Comparison of ENCODE assay signal across 9 cellular contexts in the genomic region with DNA sequence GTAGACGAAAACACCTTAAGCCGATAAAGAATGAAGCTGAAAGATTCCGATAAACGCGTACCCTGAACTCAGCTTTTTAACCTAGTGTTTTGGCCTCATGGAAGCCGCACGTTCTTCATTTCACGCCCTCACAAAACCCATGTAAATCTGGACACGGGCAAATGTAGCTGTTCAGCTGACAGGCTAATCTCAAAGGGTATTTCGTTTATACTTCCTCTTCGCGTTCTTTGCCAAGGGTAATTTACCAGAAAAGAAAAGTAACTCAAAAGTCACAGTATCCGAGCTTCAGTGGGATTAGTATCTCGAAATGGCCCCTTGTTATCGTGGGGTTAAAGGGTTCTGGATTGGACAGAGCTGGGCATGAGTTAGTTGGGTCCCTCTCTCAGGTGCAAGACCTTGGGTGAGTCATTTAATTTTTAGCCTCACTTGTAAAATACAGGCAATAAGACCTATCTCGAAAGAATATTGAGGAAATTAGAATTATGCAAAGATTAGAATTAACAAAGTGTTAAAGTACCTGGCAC. TPM values are rescaled to one million over a fixed set of nuclear protein-coding genes. Genes with fewer than 3 reads are reported as not detected.
DNase-seq lines count a peak whose midpoint lies in the region; FAIRE-seq and TF ChIP-seq lines count a peak whose summit lies in the region.
"Had no signal": no experiment of that assay in that cellular context is flagged by ENCODE, and none has a peak within 500 bp of the region (broad histone marks: within the 10 kb centered on the region; RNA-seq: fewer than 3 reads in every experiment).

No MANE protein-coding gene starts in this region.

- CTCF ChIA-PET in activated naive CD4-positive, alpha-beta T cell treated with anti-CD3 and anti-CD28 coated beads for 36 hours (lab: Charles Lee): no interaction called here

- peak overlapping the region; percentile 27 for H3K4me3 ChIP-seq in KMS-11 (IDR thresholded peaks at IDR 0.05; ENCODE audit: insufficient read depth, low read depth, low read length)
- H3K4me3 ChIP-seq in coronary artery: peak overlapping the region; percentile 95

- DNase-seq in activated naive CD4-positive, alpha-beta T cell treated with anti-CD3 and anti-CD28 coated beads for 36 hours: no peak
- no peak for DNase-seq in activated naive CD4-positive, alpha-beta T cell treated with Interleukin-2 at 50 U/mL for 16 hours
- DNase-seq in coronary artery (ENCODE audit: low spot score): no peak
- no peak for DNase-seq in nephron progenitor cell
- no peak for DNase-seq in stimulated activated CD4-positive, alpha-beta T cell treated with anti-CD3 and anti-CD28 coated beads, Interleukin-2, amount 100 ng/mL, for 24 hours
- DNase-seq in pons (ENCODE audit: low spot score): no peak
- no peak for DNase-seq in GM12891 (ENCODE audit: insufficient read length, low spot score)

- H3K36me3 Mint-ChIP-seq in activated naive CD4-positive, alpha-beta T cell treated with anti-CD3 and anti-CD28 coated beads for 36 hours (ENCODE audit: low read depth): peaks cover 29% of the 10 kb centered on the region
- no peaks in the 10 kb centered on the region for H3K36me3 Mint-ChIP-seq in nephron progenitor cell (ENCODE audit: low read depth)

- peak overlapping the region; percentile 96 for H3K27ac ChIP-seq in KMS-11
- H3K27ac ChIP-seq in coronary artery: peak overlapping the region; percentile 93 to 96

- no peak for FAIRE-seq in GM12891 (lab: Jason Lieb, UNC)

- H3K9ac ChIP-seq in KMS-11: peak overlapping the region; percentile 99

- H3K4me3 Mint-ChIP-seq in activated naive CD4-positive, alpha-beta T cell treated with anti-CD3 and anti-CD28 coated beads for 36 hours: peak overlapping the region; percentile 99
- H3K4me3 Mint-ChIP-seq in nephron progenitor cell: peak overlapping the region; percentile 99

- intact Hi-C loops in activated naive CD4-positive, alpha-beta T cell treated with anti-CD3 and anti-CD28 coated beads for 36 hours (cut with micrococcal nuclease): no loop called here

- H3K4me1 ChIP-seq in KMS-11 (ENCODE audit: low read depth, poor library complexity, severe bottlenecking): peaks cover 35% of the 10 kb centered on the region

- no peaks in the 10 kb centered on the region for H3K9me3 Mint-ChIP-seq in activated naive CD4-positive, alpha-beta T cell treated with anti-CD3 and anti-CD28 coated beads for 36 hours
- peaks cover 3% of the 10 kb centered on the region for H3K9me3 Mint-ChIP-seq in nephron progenitor cell

- H3K4me1 Mint-ChIP-seq in activated naive CD4-positive, alpha-beta T cell treated with anti-CD3 and anti-CD28 coated beads for 36 hours (ENCODE audit: low read depth): peaks cover 36% of the 10 kb centered on the region
- peaks cover 65% of the 10 kb centered on the region for H3K4me1 Mint-ChIP-seq in nephron progenitor cell

- H3K36me3 ChIP-seq in KMS-11 (ENCODE audit: insufficient read depth): peaks cover 7% of the 10 kb centered on the region; the same call in 1 of the 2 replicates

- H3K4me2 ChIP-seq in KMS-11: peak overlapping the region; percentile 85

- peaks cover 40% of the 10 kb centered on the region for H3K79me2 ChIP-seq in KMS-11 (ENCODE audit: insufficient read depth, low read depth)

- no peak for TF ChIP-seq POLR2A in GM12891 (IDR thresholded peaks at IDR 0.05; ENCODE audit: low read depth, low read length)

- peaks cover 2% of the 10 kb centered on the region for H3K27me3 Mint-ChIP-seq in activated naive CD4-positive, alpha-beta T cell treated with anti-CD3 and anti-CD28 coated beads for 36 hours (ENCODE audit: low read depth)
- H3K27me3 Mint-ChIP-seq in nephron progenitor cell (ENCODE audit: low read depth, poor library complexity): peaks cover 10% of the 10 kb centered on the region

- peak overlapping the region; percentile 83 for H2AFZ ChIP-seq in KMS-11 (ENCODE audit: low read depth)

- H3K27me3 ChIP-seq in KMS-11 (ENCODE audit: insufficient read depth, low read depth): no peaks in the 10 kb centered on the region; the same call in 1 of the 2 replicates

- H3K27ac Mint-ChIP-seq in activated naive CD4-positive, alpha-beta T cell treated with anti-CD3 and anti-CD28 coated beads for 36 hours: peak overlapping the region; percentile 100
- peak overlapping the region; percentile 100 for H3K27ac Mint-ChIP-seq in nephron progenitor cell

- peaks cover 32% of the 10 kb centered on the region for H4K20me1 ChIP-seq in KMS-11 (ENCODE audit: insufficient read depth)

- no peak; the same call in 1 of the 2 replicates for TF ChIP-seq CTCF in KMS-11 (conservative IDR thresholded peaks at IDR 0.05; ENCODE audit: low read depth, low read length)
- no peak for TF ChIP-seq CTCF in coronary artery (IDR thresholded peaks at IDR 0.05)
- no peak for TF ChIP-seq CTCF in nephron progenitor cell (IDR thresholded peaks at IDR 0.05)

TF ChIP-seq in GM12891, 5 proteins besides CTCF, POLR2A, EP300 and RAD21:
- TF ChIP-seq POLR2AphosphoS5 (IDR thresholded peaks at IDR 0.05; ENCODE audit: low read depth, low read length) (no peak), TAF1 (IDR thresholded peaks at IDR 0.05; ENCODE audit: low read depth, low read length) (no peak), POU2F2 (IDR thresholded peaks at IDR 0.05; ENCODE audit: low read depth, low read length) (no peak), SPI1 (IDR thresholded peaks at IDR 0.05; ENCODE audit: low read depth, low read length) (no peak), PAX5 (IDR thresholded peaks at IDR 0.05; ENCODE audit: insufficient read depth, low read length, severe bottlenecking) (no peak)

RNA-seq across cellular contexts. Expression of a gene that starts 0.8 kb away (rescaled TPM):
- 100 to 1,000 TPM; 445 to 449 TPM for total RNA-seq in activated naive CD4-positive, alpha-beta T cell treated with anti-CD3 and anti-CD28 coated beads for 36 hours
- 406 TPM for polyA plus RNA-seq in GM12891 (2012; ENCODE audit: low read depth, missing spikeins)

RNA-seq across cellular contexts. Expression of a gene that starts 22.0 kb away (rescaled TPM):
- total RNA-seq in activated naive CD4-positive, alpha-beta T cell treated with anti-CD3 and anti-CD28 coated beads for 36 hours: under 1 TPM in 1 of 2 experiments, not detected in 1; 0.27 TPM
- polyA plus RNA-seq in GM12891 (2012; ENCODE audit: low read depth, missing spikeins): 0.06 TPM
- total RNA-seq: glomerular endothelial cell had no signal
